Comparison of ENCODE assay signal across 21 cellular contexts in the genomic region with DNA sequence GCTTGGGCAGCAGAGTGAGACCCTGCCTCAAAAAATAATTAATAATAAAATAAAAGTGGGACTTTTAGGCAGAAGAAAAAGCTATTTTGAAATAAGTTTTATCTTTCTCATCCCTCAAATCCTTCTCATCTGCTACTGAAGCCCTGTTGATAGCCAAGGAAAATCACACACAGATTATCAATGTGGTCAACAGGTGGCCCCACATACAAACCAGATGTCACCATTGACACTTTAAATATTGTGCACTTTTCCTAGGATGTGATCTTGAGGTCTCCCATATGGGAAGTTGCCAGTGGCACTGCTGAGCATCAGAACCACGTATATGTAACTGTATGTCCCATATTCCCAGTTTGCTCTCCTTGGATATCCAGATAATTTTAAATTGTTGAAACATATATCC.
"Had no signal": no experiment of that assay in that cellular context is flagged by ENCODE, and none has a peak within 500 bp of the region (broad histone marks: within the 10 kb centered on the region; RNA-seq: fewer than 3 reads in every experiment).

No MANE protein-coding gene starts in this region.

- H3K4me3 Mint-ChIP-seq: activated naive CD4-positive, alpha-beta T cell treated with anti-CD3 and anti-CD28 coated beads, Interleukin-2, amount 10 ng/mL, durations not matched to agents 7 days and 5 days; brain; dendritic cell treated with granulocyte-macrophage colony-stimulating factor and Interleukin-4, amounts not matched to agents 40 ng/mL and 50 ng/mL, for 4 days; naive B cell; neural crest cell; stimulated activated effector memory CD8-positive, alpha-beta T cell treated with anti-CD3 and anti-CD28 coated beads, Interleukin-12 subunit alpha, Interleukin-12 subunit beta, amount 100 ng/mL, for 72 hours; stimulated activated naive CD8-positive, alpha-beta T cell treated with anti-CD3 and anti-CD28 coated beads, Interleukin-15, amount 100 ng/mL, for 72 hours had no signal

- H3K27ac ChIP-seq: heart right ventricle, lower lobe of right lung, tibial artery had no signal

- H3K36me3 Mint-ChIP-seq: naive B cell had no signal

- H3K27me3 Mint-ChIP-seq: activated naive CD4-positive, alpha-beta T cell treated with anti-CD3 and anti-CD28 coated beads, Interleukin-2, amount 10 ng/mL, durations not matched to agents 7 days and 5 days; brain; dendritic cell treated with granulocyte-macrophage colony-stimulating factor and Interleukin-4, amounts not matched to agents 40 ng/mL and 50 ng/mL, for 4 days; naive B cell; stimulated activated naive CD8-positive, alpha-beta T cell treated with anti-CD3 and anti-CD28 coated beads, Interleukin-15, amount 100 ng/mL, for 72 hours had no signal

- H3K27me3 ChIP-seq: heart right ventricle, tibial artery had no signal

- H3K27ac Mint-ChIP-seq: activated naive CD4-positive, alpha-beta T cell treated with anti-CD3 and anti-CD28 coated beads, Interleukin-2, amount 10 ng/mL, durations not matched to agents 7 days and 5 days; dendritic cell treated with granulocyte-macrophage colony-stimulating factor and Interleukin-4, amounts not matched to agents 40 ng/mL and 50 ng/mL, for 4 days; stimulated activated effector memory CD8-positive, alpha-beta T cell treated with anti-CD3 and anti-CD28 coated beads, Interleukin-12 subunit alpha, Interleukin-12 subunit beta, amount 100 ng/mL, for 72 hours had no signal

- ATAC-seq: sciatic nerve; stimulated activated effector memory CD8-positive, alpha-beta T cell treated with anti-CD3 and anti-CD28 coated beads, Interleukin-12 subunit alpha, Interleukin-12 subunit beta, amount 100 ng/mL, for 72 hours; stimulated activated naive CD8-positive, alpha-beta T cell treated with anti-CD3 and anti-CD28 coated beads, Interleukin-15, amount 100 ng/mL, for 72 hours had no signal

- H3K4me3 ChIP-seq: heart right ventricle, lower lobe of right lung, tibial artery had no signal

- FAIRE-seq: endometrium, small intestine had no signal

- H3K4me1 Mint-ChIP-seq: activated naive CD4-positive, alpha-beta T cell treated with anti-CD3 and anti-CD28 coated beads, Interleukin-2, amount 10 ng/mL, durations not matched to agents 7 days and 5 days; neural crest cell had no signal

- DNase-seq: activated CD4-positive, alpha-beta T cell treated with anti-CD3 and anti-CD28 coated beads for 4 hours; activated CD4-positive, alpha-beta T cell treated with anti-CD3 and anti-CD28 coated beads, Interleukin-2, amount 50 U/mL, for 48 hours; activated CD4-positive, CD25-positive, alpha-beta regulatory T cell; activated effector memory CD4-positive, alpha-beta T cell treated with anti-CD3 and anti-CD28 coated beads, Interleukin-2, amount 50 U/mL, for 16 hours; activated naive CD4-positive, alpha-beta T cell treated with anti-CD3 and anti-CD28 coated beads, Interleukin-2, amount 10 ng/mL, durations not matched to agents 7 days and 5 days; effector CD4-positive, alpha-beta T cell; erythroblast; foreskin fibroblast; heart right ventricle; lower lobe of right lung; naive B cell; small intestine; stimulated activated CD4-positive, alpha-beta T cell treated with anti-CD3 and anti-CD28 coated beads, Interleukin-2, amount 100 ng/mL, for 24 hours; stimulated activated naive CD8-positive, alpha-beta T cell treated with anti-CD3 and anti-CD28 coated beads, Interleukin-15, amount 100 ng/mL, for 72 hours; tibial artery had no signal

- H3K9me3 Mint-ChIP-seq: activated naive CD4-positive, alpha-beta T cell treated with anti-CD3 and anti-CD28 coated beads, Interleukin-2, amount 10 ng/mL, durations not matched to agents 7 days and 5 days; brain; dendritic cell treated with granulocyte-macrophage colony-stimulating factor and Interleukin-4, amounts not matched to agents 40 ng/mL and 50 ng/mL, for 4 days; naive B cell; neural crest cell; stimulated activated effector memory CD8-positive, alpha-beta T cell treated with anti-CD3 and anti-CD28 coated beads, Interleukin-12 subunit alpha, Interleukin-12 subunit beta, amount 100 ng/mL, for 72 hours; stimulated activated naive CD8-positive, alpha-beta T cell treated with anti-CD3 and anti-CD28 coated beads, Interleukin-15, amount 100 ng/mL, for 72 hours had no signal

- H3K4me1 ChIP-seq: tibial artery had no signal
